10 cellular contexts compared by ENCODE assay signal in genomic region chr11:12236744-12237101, GRCh38.
DNase-seq lines count a peak whose midpoint lies in the region; ATAC-seq and TF ChIP-seq lines count a peak whose summit lies in the region.
"Had no signal": no experiment of that assay in that cellular context is flagged by ENCODE, and none has a peak within 500 bp of the region (broad histone marks: within the 10 kb centered on the region; RNA-seq: fewer than 3 reads in every experiment).

No MANE protein-coding gene starts in this region.

- H3K27ac Mint-ChIP-seq in central memory CD8-positive, alpha-beta T cell (ENCODE audit: low read depth) = peak overlapping the region; percentile 97

- TF ChIP-seq POLR2A in sigmoid colon (IDR thresholded peaks at IDR 0.05) = no peak

- peak overlapping the region in 1 of 2 experiments; percentile 97; a peak in 2 of 4 replicates for H3K27ac ChIP-seq in SK-N-SH (ENCODE audit: low read depth in 2 of 2, low read length in 1 of 2)
- H3K27ac ChIP-seq in sigmoid colon = peak overlapping the region; percentile 77 to 89 (median 86)

- no peak overlapping the region for H3K4me2 ChIP-seq in SK-N-SH

- H3K9me3 ChIP-seq in SK-N-SH (no peaks in the 10 kb centered on the region), sigmoid colon (no peaks in the 10 kb centered on the region)
- H3K9me3 ChIP-seq: ovary, Peyer's patch had no signal

- no peak overlapping the region for H2AFZ ChIP-seq in SK-N-SH (ENCODE audit: low read depth)

- WGBS in SK-N-SH (ENCODE audit: low lambda C conversion rate) = 63% methylated on average over 5 of the region's 5 CpGs
- WGBS in sigmoid colon, 2 donors = 64 to 65% methylated on average over 5 of the region's 5 CpGs

- H3K4me3 ChIP-seq in SK-N-SH (ENCODE audit: low read depth in 2 of 2, low read length in 1 of 2) = no peak overlapping the region; a peak in 1 of 4 replicates
- H3K4me3 ChIP-seq in sigmoid colon = no peak overlapping the region
- H3K4me3 ChIP-seq: ovary, Peyer's patch had no signal

- H3K4me3 Mint-ChIP-seq in central memory CD8-positive, alpha-beta T cell = peak overlapping the region; percentile 66

- CTCF ChIA-PET in SK-N-SH (lab: Yijun Ruan, JAX) = interaction anchor here (0.7 to 4.9 kb wide), 32 partner anchors 10 to 907 kb away, joined by 3 to 48 read pairs (median 4); no protein-coding TSS in a partner anchor

- no peaks in the 10 kb centered on the region for H4K20me1 ChIP-seq in SK-N-SH (ENCODE audit: insufficient read depth)

- H3K36me3 ChIP-seq in SK-N-SH (replicated peaks in 1 of 2; ENCODE audit: control insufficient read depth in 1 of 2, insufficient read depth in 2 of 2, low read length in 1 of 2) (peaks cover 47 to 64% of the 10 kb centered on the region in 2 experiments), sigmoid colon (peaks cover 0 to 14% (median 6%) of the 10 kb centered on the region in 4 donors)
- H3K36me3 ChIP-seq: ovary had no signal

- intact Hi-C loops in sigmoid colon (cut with DNase I) = loop anchor here (2.0 to 5.0 kb wide), 2 partner anchors 74 to 124 kb away; partner anchors contain the start of gene MICAL2

- peaks cover 32% of the 10 kb centered on the region for H3K4me1 Mint-ChIP-seq in central memory CD8-positive, alpha-beta T cell

- no peak for DNase-seq in SK-N-SH
- no peak for DNase-seq in central memory CD8-positive, alpha-beta T cell (ENCODE audit: low spot score in 2 of 2)
- DNase-seq in sigmoid colon = no peak
- no peak for DNase-seq in UCSD-AML1 (lab: John Stamatoyannopoulos, UW; ENCODE audit: unreplicated experiment)

- no peaks in the 10 kb centered on the region for H3K9me2 ChIP-seq in SK-N-SH

- H3K9ac ChIP-seq in SK-N-SH = peak overlapping the region; percentile 14; the same call in 1 of the 2 replicates

- peaks cover 42% of the 10 kb centered on the region for H3K79me2 ChIP-seq in SK-N-SH (ENCODE audit: insufficient read depth)

- H3K9me3 Mint-ChIP-seq in central memory CD8-positive, alpha-beta T cell = no peaks in the 10 kb centered on the region

- H3K4me1 ChIP-seq in SK-N-SH (ENCODE audit: control insufficient read depth in 1 of 2, insufficient read depth in 2 of 2, low read depth in 1 of 2, low read length in 1 of 2) (peaks cover 0 to 18% of the 10 kb centered on the region in 2 experiments; a peak in 3 of 4 replicates), sigmoid colon (peaks cover 0 to 84% (median 77%) of the 10 kb centered on the region in 4 donors)

- TF ChIP-seq CTCF in SK-N-SH (IDR thresholded peaks at IDR 0.05) (no peak; the same call in 1 of the 2 replicates), LNCAP (IDR thresholded peaks at IDR 0.05) (peak; percentile 13; the same call in 1 of the 2 replicates), sigmoid colon (IDR thresholded peaks at IDR 0.05) (no peak)

- H3K27me3 ChIP-seq in SK-N-SH (ENCODE audit: insufficient read depth) (no peaks in the 10 kb centered on the region), sigmoid colon (no peaks in the 10 kb centered on the region)
- H3K27me3 ChIP-seq: ovary, Peyer's patch had no signal

- H3K27me3 Mint-ChIP-seq in central memory CD8-positive, alpha-beta T cell = no peaks in the 10 kb centered on the region

- ATAC-seq in SK-N-SH treated with all-trans-retinoic acid at 6 μM for 48 hours (no peak), HG02610 (IDR thresholded peaks at IDR 0.05; ENCODE audit: unreplicated experiment) (no peak), GM21381 (IDR thresholded peaks at IDR 0.05; ENCODE audit: unreplicated experiment) (no peak)
- ATAC-seq in central memory CD8-positive, alpha-beta T cell (replicated peaks; ENCODE audit: extremely low read depth, poor library complexity, severe bottlenecking) = no peak

- TF ChIP-seq RAD21 in SK-N-SH (IDR thresholded peaks at IDR 0.05; ENCODE audit: low read length) = no peak

- POLR2A ChIA-PET in SK-N-SH (lab: Yijun Ruan, JAX) = no interaction called here

- peaks cover 25% of the 10 kb centered on the region for H3F3A ChIP-seq in SK-N-SH (replicated peaks; ENCODE audit: insufficient read depth)

- peaks cover 30% of the 10 kb centered on the region for H3K36me3 Mint-ChIP-seq in central memory CD8-positive, alpha-beta T cell (ENCODE audit: insufficient read depth)

- no peak for TF ChIP-seq EP300 in SK-N-SH (IDR thresholded peaks at IDR 0.05; ENCODE audit: borderline replicate concordance in 1 of 2, low read depth in 1 of 2, low read length in 1 of 2)
- no peak for TF ChIP-seq EP300 in sigmoid colon (IDR thresholded peaks at IDR 0.05)

TF ChIP-seq in SK-N-SH, 30 proteins besides CTCF, POLR2A, EP300 and RAD21 (continues in another document):
- TF ChIP-seq ZBTB33 (IDR thresholded peaks at IDR 0.05; ENCODE audit: borderline replicate concordance, low read depth) = no peak
- no peak for TF ChIP-seq EZH2phosphoT487 (IDR thresholded peaks at IDR 0.05; ENCODE audit: borderline replicate concordance, low read depth)
- TF ChIP-seq USF1 (IDR thresholded peaks at IDR 0.05; ENCODE audit: borderline replicate concordance, low read depth) = no peak
- no peak for TF ChIP-seq CHD2 (IDR thresholded peaks at IDR 0.05; ENCODE audit: low read length, partially characterized antibody)
- no peak for TF ChIP-seq RXRA (IDR thresholded peaks at IDR 0.05; ENCODE audit: borderline replicate concordance, low read depth)
- TF ChIP-seq GABPA (IDR thresholded peaks at IDR 0.05; ENCODE audit: low read depth) = no peak
- TF ChIP-seq YY1 (IDR thresholded peaks at IDR 0.05; ENCODE audit: low read depth) = no peak
- TF ChIP-seq NFIC (IDR thresholded peaks at IDR 0.05; ENCODE audit: borderline replicate concordance) = no peak

TF ChIP-seq in SK-N-SH treated with all-trans-retinoic acid at 6 μM for 48 hours, 23 proteins besides CTCF, POLR2A, EP300 and RAD21:
- no peak for TF ChIP-seq PPARA (CRISPR knock-in tag; IDR thresholded peaks at IDR 0.05; ENCODE audit: borderline replicate concordance)
- TF ChIP-seq TSHZ2 (CRISPR knock-in tag; IDR thresholded peaks at IDR 0.05) = no peak
